8 cellular contexts compared by ENCODE assay signal in genomic region chr5:40754381-40755092, GRCh38. TPM values are rescaled to one million over a fixed set of nuclear protein-coding genes. Genes with fewer than 3 reads are reported as not detected.
DNase-seq lines count a peak whose midpoint lies in the region; ATAC-seq and TF ChIP-seq lines count a peak whose summit lies in the region.

No MANE protein-coding gene starts in this region.

- ATAC-seq in GM19397 (IDR thresholded peaks at IDR 0.05; ENCODE audit: unreplicated experiment) (peak; percentile 13), HG03439 (IDR thresholded peaks at IDR 0.05; ENCODE audit: unreplicated experiment) (peak; percentile 19), left lobe of liver (no peak)

- H3K4me3 ChIP-seq in astrocyte of the cerebellum (ENCODE audit: low read depth, low read length) (peak overlapping the region; percentile 72), mesodermal cell (ENCODE audit: extremely low read depth, insufficient read depth, low read length, poor library complexity, severe bottlenecking) (peak overlapping the region; percentile 93)

- no peaks in the 10 kb centered on the region for H3K4me1 ChIP-seq in mesodermal cell (ENCODE audit: control insufficient read depth, insufficient read depth, low read length, poor library complexity, severe bottlenecking)

- peak overlapping the region; percentile 96 for H3K27ac ChIP-seq in mesodermal cell (ENCODE audit: low read depth, low read length, severe bottlenecking)

- DNase-seq in DMS53 (lab: John Stamatoyannopoulos, UW) (peak; percentile 43), astrocyte of the cerebellum (ENCODE audit: low read depth) (no peak), HK-2 (ENCODE audit: unreplicated experiment) (no peak), NCI-H524 treated with DMSO at 0.1 percent for 48 hours (lab: John Stamatoyannopoulos, UW) (no peak), left lobe of liver (ENCODE audit: low spot score) (no peak)

- WGBS in mesodermal cell (ENCODE audit: insufficient coverage in 2 of 2), 2 experiments = 36 to 42% methylated on average over 2 to 5 of the region's 6 CpGs

- no peak for TF ChIP-seq CTCF in astrocyte of the cerebellum (IDR thresholded peaks at IDR 0.05; ENCODE audit: low read depth, low read length, missing control alignments)

- peaks cover 39% of the 10 kb centered on the region for H3K36me3 ChIP-seq in mesodermal cell (ENCODE audit: control insufficient read depth, insufficient read depth, low read length)

- peaks cover 8% of the 10 kb centered on the region for H3K9me3 ChIP-seq in mesodermal cell (ENCODE audit: control insufficient read depth, low read length)

- in situ Hi-C loops in astrocyte of the cerebellum (cut with HindIII; ENCODE audit: low sequenced_read_pairs) = no loop called here

RNA-seq across cellular contexts. Expression of gene TTC33, which starts 1.2 kb away (rescaled TPM):
- 17.2 TPM for polyA plus RNA-seq in mesodermal cell (2013, experiment 1 of 2)
- 20.0 TPM for polyA plus RNA-seq in mesodermal cell (2013, experiment 2 of 2)
- total RNA-seq in left lobe of liver = 7.0 TPM

RNA-seq across cellular contexts. Expression of gene PRKAA1, which starts 43.6 kb away (rescaled TPM):
- 25.4 TPM for polyA plus RNA-seq in mesodermal cell (2013, experiment 1 of 2)
- polyA plus RNA-seq in mesodermal cell (2013, experiment 2 of 2) = 32.0 TPM
- total RNA-seq in left lobe of liver = 38.9 TPM
